Comparison of ENCODE assay signal across 1 cellular context in genomic region chr2:225056330-225057073, GRCh38.
TF ChIP-seq lines count a peak whose summit lies in the region.

No MANE protein-coding gene starts in this region.

TF ChIP-seq in HepG2, 621 proteins besides CTCF, POLR2A, EP300 and RAD21:
- TF ChIP-seq ZNF24 (IDR thresholded peaks at IDR 0.05): no peak
- no peak for TF ChIP-seq GMEB1 (CRISPR knock-in tag; IDR thresholded peaks at IDR 0.05; ENCODE audit: borderline replicate concordance)
- TF ChIP-seq RARG (CRISPR knock-in tag; IDR thresholded peaks at IDR 0.05; ENCODE audit: low read depth): no peak
- no peak for TF ChIP-seq RFX1 (IDR thresholded peaks at IDR 0.05)
- TF ChIP-seq, protein P1, sequence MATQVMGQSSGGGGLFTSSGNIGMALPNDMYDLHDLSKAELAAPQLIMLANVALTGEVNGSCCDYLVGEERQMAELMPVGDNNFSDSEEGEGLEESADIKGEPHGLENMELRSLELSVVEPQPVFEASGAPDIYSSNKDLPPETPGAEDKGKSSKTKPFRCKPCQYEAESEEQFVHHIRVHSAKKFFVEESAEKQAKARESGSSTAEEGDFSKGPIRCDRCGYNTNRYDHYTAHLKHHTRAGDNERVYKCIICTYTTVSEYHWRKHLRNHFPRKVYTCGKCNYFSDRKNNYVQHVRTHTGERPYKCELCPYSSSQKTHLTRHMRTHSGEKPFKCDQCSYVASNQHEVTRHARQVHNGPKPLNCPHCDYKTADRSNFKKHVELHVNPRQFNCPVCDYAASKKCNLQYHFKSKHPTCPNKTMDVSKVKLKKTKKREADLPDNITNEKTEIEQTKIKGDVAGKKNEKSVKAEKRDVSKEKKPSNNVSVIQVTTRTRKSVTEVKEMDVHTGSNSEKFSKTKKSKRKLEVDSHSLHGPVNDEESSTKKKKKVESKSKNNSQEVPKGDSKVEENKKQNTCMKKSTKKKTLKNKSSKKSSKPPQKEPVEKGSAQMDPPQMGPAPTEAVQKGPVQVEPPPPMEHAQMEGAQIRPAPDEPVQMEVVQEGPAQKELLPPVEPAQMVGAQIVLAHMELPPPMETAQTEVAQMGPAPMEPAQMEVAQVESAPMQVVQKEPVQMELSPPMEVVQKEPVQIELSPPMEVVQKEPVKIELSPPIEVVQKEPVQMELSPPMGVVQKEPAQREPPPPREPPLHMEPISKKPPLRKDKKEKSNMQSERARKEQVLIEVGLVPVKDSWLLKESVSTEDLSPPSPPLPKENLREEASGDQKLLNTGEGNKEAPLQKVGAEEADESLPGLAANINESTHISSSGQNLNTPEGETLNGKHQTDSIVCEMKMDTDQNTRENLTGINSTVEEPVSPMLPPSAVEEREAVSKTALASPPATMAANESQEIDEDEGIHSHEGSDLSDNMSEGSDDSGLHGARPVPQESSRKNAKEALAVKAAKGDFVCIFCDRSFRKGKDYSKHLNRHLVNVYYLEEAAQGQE (IDR thresholded peaks at IDR 0.05; ENCODE audit: borderline replicate concordance in 1 of 2, low read depth in 1 of 2, low read length in 2 of 2): no peak
- TF ChIP-seq CEBPZ (IDR thresholded peaks at IDR 0.05; ENCODE audit: low read length): no peak
- TF ChIP-seq ZSCAN9 (CRISPR knock-in tag; IDR thresholded peaks at IDR 0.05; ENCODE audit: borderline replicate concordance): no peak
